21 cellular contexts compared by ENCODE assay signal in genomic region chr2:157254041-157254440, GRCh38. TPM values are rescaled to one million over a fixed set of nuclear protein-coding genes. Genes with fewer than 3 reads are reported as not detected.
DNase-seq lines count a peak whose midpoint lies in the region; ATAC-seq and TF ChIP-seq lines count a peak whose summit lies in the region.
"Had no signal": no experiment of that assay in that cellular context is flagged by ENCODE, and none has a peak within 500 bp of the region (broad histone marks: within the 10 kb centered on the region; RNA-seq: fewer than 3 reads in every experiment).

No MANE protein-coding gene starts in this region.

- peaks cover 47% of the 10 kb centered on the region for H3K27me3 Mint-ChIP-seq in stimulated activated naive CD8-positive, alpha-beta T cell treated with anti-CD3 and anti-CD28 coated beads, Interleukin-15, amount 100 ng/mL, for 72 hours

- no peak overlapping the region for H3K4me3 Mint-ChIP-seq in stimulated activated naive CD8-positive, alpha-beta T cell treated with anti-CD3 and anti-CD28 coated beads, Interleukin-15, amount 100 ng/mL, for 72 hours
- H3K4me3 Mint-ChIP-seq: HFFc6, IgD-negative memory B cell had no signal

- H3K23ac ChIP-seq in mesenchymal stem cell (ENCODE audit: low read length in 2 of 2): no peak overlapping the region

- no peak overlapping the region for H2BK120ac ChIP-seq in mesenchymal stem cell (ENCODE audit: low read depth, low read length)

- peaks cover 25% of the 10 kb centered on the region for H3K4me1 Mint-ChIP-seq in stimulated activated naive CD8-positive, alpha-beta T cell treated with anti-CD3 and anti-CD28 coated beads, Interleukin-15, amount 100 ng/mL, for 72 hours

- no peak overlapping the region for H2AFZ ChIP-seq in mesenchymal stem cell (ENCODE audit: low read depth, low read length)

- H3K4me3 ChIP-seq in epithelial cell of esophagus (ENCODE audit: low read length): no peak overlapping the region
- no peak overlapping the region for H3K4me3 ChIP-seq in mesenchymal stem cell (ENCODE audit: insufficient read depth in 1 of 2, low read depth in 1 of 2, low read length in 2 of 2)
- H3K4me3 ChIP-seq: Peyer's patch, SJSA1 had no signal

- no peak overlapping the region for H4K8ac ChIP-seq in mesenchymal stem cell (ENCODE audit: low read length)

- peak overlapping the region; percentile 62 for H3K9ac ChIP-seq in mesenchymal stem cell (ENCODE audit: low read length)

- ATAC-seq in GM18498 (IDR thresholded peaks at IDR 0.05; ENCODE audit: unreplicated experiment): no peak
- no peak for ATAC-seq in stimulated activated naive CD8-positive, alpha-beta T cell treated with anti-CD3 and anti-CD28 coated beads, Interleukin-15, amount 100 ng/mL, for 72 hours
- ATAC-seq in GM21423 (IDR thresholded peaks at IDR 0.05; ENCODE audit: unreplicated experiment): no peak
- no peak for ATAC-seq in HG02885 (IDR thresholded peaks at IDR 0.05; ENCODE audit: poor library complexity, unreplicated experiment)

- DNase-seq in ELR (ENCODE audit: low read depth) (peak; percentile 36), LHCN-M2 (ENCODE audit: low read depth) (peak; percentile 49), epithelial cell of esophagus (ENCODE audit: low read depth) (peak; percentile 61), mesenchymal stem cell (no peak)
- DNase-seq in stimulated activated naive CD8-positive, alpha-beta T cell treated with anti-CD3 and anti-CD28 coated beads, Interleukin-15, amount 100 ng/mL, for 72 hours: no peak
- DNase-seq: BE2C, DMS79, HFFc6, Karpas-422, NCI-H1694, NCI-H2081, NCI-H2171, NCI-H524 treated with DMSO at 0.1 percent for 48 hours, NCI-H82, Peyer's patch had no signal

- H3K9me3 Mint-ChIP-seq in stimulated activated naive CD8-positive, alpha-beta T cell treated with anti-CD3 and anti-CD28 coated beads, Interleukin-15, amount 100 ng/mL, for 72 hours: no peaks in the 10 kb centered on the region
- H3K9me3 Mint-ChIP-seq: HFFc6, IgD-negative memory B cell had no signal

- no peak for TF ChIP-seq CTCF in epithelial cell of esophagus (IDR thresholded peaks at IDR 0.05; ENCODE audit: insufficient read depth, low read depth, low read length, missing control alignments)

- WGBS in mesenchymal stem cell: 80% methylated on average over 1 of the region's 2 CpGs

- no peak overlapping the region for H3K27ac ChIP-seq in mesenchymal stem cell (ENCODE audit: low read length, poor library complexity, severe bottlenecking)
- H3K27ac ChIP-seq: Peyer's patch, SJSA1 had no signal

- H2BK12ac ChIP-seq in mesenchymal stem cell (ENCODE audit: low read length in 2 of 2): no peak overlapping the region

- no peak overlapping the region for H3K4ac ChIP-seq in mesenchymal stem cell (ENCODE audit: low read depth in 1 of 2, low read length in 2 of 2)

- H3K18ac ChIP-seq in mesenchymal stem cell (ENCODE audit: low read depth in 1 of 2, low read length in 2 of 2): no peak overlapping the region

- H4K91ac ChIP-seq in mesenchymal stem cell (ENCODE audit: low read length): no peak overlapping the region

- H3K4me2 ChIP-seq in mesenchymal stem cell (ENCODE audit: low read length, poor library complexity, severe bottlenecking): no peak overlapping the region

- H3K36me3 ChIP-seq in mesenchymal stem cell (ENCODE audit: control insufficient read depth in 1 of 2, insufficient read depth in 2 of 2, low read depth in 1 of 2, low read length in 2 of 2): no peaks in the 10 kb centered on the region
- H3K36me3 ChIP-seq: BE2C, Peyer's patch, SJSA1 had no signal

- no peaks in the 10 kb centered on the region for H3K9me3 ChIP-seq in mesenchymal stem cell (ENCODE audit: control insufficient read depth, low read length)
- H3K9me3 ChIP-seq: BE2C, Peyer's patch, SJSA1 had no signal

- H3K4me1 ChIP-seq in mesenchymal stem cell (ENCODE audit: control insufficient read depth, insufficient read depth, low read depth, low read length): peaks cover 10% of the 10 kb centered on the region
- H3K4me1 ChIP-seq: BE2C had no signal

- no peak overlapping the region for H2BK15ac ChIP-seq in mesenchymal stem cell (ENCODE audit: low read depth, poor library complexity, severe bottlenecking)

- H3K14ac ChIP-seq in mesenchymal stem cell (ENCODE audit: low read length in 2 of 2): no peak overlapping the region

- H3K27ac Mint-ChIP-seq in stimulated activated naive CD8-positive, alpha-beta T cell treated with anti-CD3 and anti-CD28 coated beads, Interleukin-15, amount 100 ng/mL, for 72 hours: no peak overlapping the region
- H3K27ac Mint-ChIP-seq: HFFc6, IgD-negative memory B cell had no signal

- no peaks in the 10 kb centered on the region for H3K27me3 ChIP-seq in mesenchymal stem cell (ENCODE audit: control insufficient read depth in 1 of 2, insufficient read depth in 1 of 2, low read length in 2 of 2)
- H3K27me3 ChIP-seq: BE2C, Peyer's patch, SJSA1 had no signal

- no peak overlapping the region for H2AK5ac ChIP-seq in mesenchymal stem cell (ENCODE audit: low read length, severe bottlenecking)

- H2BK5ac ChIP-seq in mesenchymal stem cell (ENCODE audit: low read depth, low read length, poor library complexity, severe bottlenecking): no peak overlapping the region

- H3K79me1 ChIP-seq in mesenchymal stem cell (replicated peaks; ENCODE audit: low read length, poor library complexity, severe bottlenecking): peaks cover 2% of the 10 kb centered on the region

RNA-seq across cellular contexts. Expression of gene GALNT5, which starts 3.5 kb away (rescaled TPM):
- 70.6 and 71.7 TPM in 2 replicates for total RNA-seq in LHCN-M2 (2014; rRNA removed)
- polyA plus RNA-seq in LHCN-M2 (2012): 28.1 TPM
- polyA plus RNA-seq in mesenchymal stem cell (2013, experiment 1 of 2): 1.9 TPM
- polyA plus RNA-seq in mesenchymal stem cell (2013, experiment 2 of 2): 1.9 TPM
- total RNA-seq: MCF 10A had no signal
- polyA plus RNA-seq: IgD-negative memory B cell had no signal

Comparison
In these comparisons a context has a peak if more than half of its experiments do, and no peak if none do; other contexts are left out.
1. DNase-seq: peak in ELR (single experiment), LHCN-M2 (single experiment) and epithelial cell of esophagus (single experiment); none in mesenchymal stem cell (single experiment) and stimulated activated naive CD8-positive, alpha-beta T cell treated with anti-CD3 and anti-CD28 coated beads, Interleukin-15, amount 100 ng/mL, for 72 hours (0 of 2).